ENCODE assay signal across 26 cellular contexts in genomic region chr1:205675247-205675646, GRCh38. TPM values are rescaled to one million over a fixed set of nuclear protein-coding genes. Genes with fewer than 3 reads are reported as not detected.
DNase-seq lines count a peak whose midpoint lies in the region; ATAC-seq and TF ChIP-seq lines count a peak whose summit lies in the region.
"Had no signal": no experiment of that assay in that cellular context is flagged by ENCODE, and none has a peak within 500 bp of the region (broad histone marks: within the 10 kb centered on the region; RNA-seq: fewer than 3 reads in every experiment).

No MANE protein-coding gene starts in this region.

- TF ChIP-seq CTCF in activated B cell treated with CpG ODN at 0.5 μM for 24 hours (IDR thresholded peaks at IDR 0.05) (no peak), progenitor cell of endocrine pancreas (IDR thresholded peaks at IDR 0.05; ENCODE audit: unreplicated experiment) (no peak), left ventricle myocardium inferior (IDR thresholded peaks at IDR 0.05; ENCODE audit: borderline replicate concordance) (no peak), natural killer cell (IDR thresholded peaks at IDR 0.05) (no peak)

- H3K4me1 ChIP-seq in BLaER1, result peaks cover 53% of the 10 kb centered on the region
- H3K4me1 ChIP-seq in iPS-15b (ENCODE audit: control insufficient read depth, insufficient read depth, low read length), result peaks cover 32% of the 10 kb centered on the region
- H3K4me1 ChIP-seq in left ventricle myocardium inferior, result peaks cover 49% of the 10 kb centered on the region

- CTCF ChIA-PET in activated B cell treated with CpG ODN at 0.5 μM for 24 hours (lab: Charles Lee), result interaction anchor here (5.0 kb wide), 1 partner anchor 16 kb away, joined by 31 read pairs; no protein-coding TSS in a partner anchor

- peak overlapping the region; percentile 9; the same call in 1 of the 2 replicates for H3K27ac ChIP-seq in BLaER1
- H3K27ac ChIP-seq in left ventricle myocardium inferior (replicated peaks), result no peak overlapping the region
- H3K27ac ChIP-seq: ascending aorta, cardiac muscle cell, neural progenitor cell, SK-N-MC, thyroid gland had no signal

- H3K4me2 ChIP-seq in BLaER1, result no peak overlapping the region
- H3K4me2 ChIP-seq: neural progenitor cell had no signal

- POLR2A ChIA-PET in activated B cell treated with CpG ODN at 0.5 μM for 24 hours (lab: Charles Lee), result no interaction called here

- intact Hi-C loops in activated B cell treated with CpG ODN at 0.5 μM for 24 hours (cut with micrococcal nuclease) (no loop called here), left ventricle myocardium inferior (cut with micrococcal nuclease) (no loop called here), natural killer cell (cut with micrococcal nuclease) (no loop called here)

- no peaks in the 10 kb centered on the region; the same call in 1 of the 2 replicates for H4K20me1 ChIP-seq in BLaER1

- H3K27me3 ChIP-seq in BLaER1, result no peaks in the 10 kb centered on the region
- no peaks in the 10 kb centered on the region for H3K27me3 ChIP-seq in iPS-15b (ENCODE audit: control insufficient read depth, insufficient read depth, low read length)
- peaks cover 9% of the 10 kb centered on the region for H3K27me3 ChIP-seq in left ventricle myocardium inferior (ENCODE audit: low read depth)
- H3K27me3 ChIP-seq: ascending aorta, cardiac muscle cell, thyroid gland had no signal

- in situ Hi-C loops in G401 (cut with HindIII; ENCODE audit: low sequenced_read_pairs), result no loop called here

- DNase-seq in activated B cell treated with CpG ODN at 0.5 μM for 24 hours, result no peak
- DNase-seq in progenitor cell of endocrine pancreas (ENCODE audit: low spot score, unreplicated experiment), result no peak
- DNase-seq in left ventricle myocardium inferior, result no peak
- no peak for DNase-seq in natural killer cell
- no peak for DNase-seq in effector memory CD8-positive, alpha-beta T cell
- no peak for DNase-seq in G401 (ENCODE audit: low spot score)
- DNase-seq: activated CD8-positive, alpha-beta T cell treated with anti-CD3 and anti-CD28 coated beads for 36 hours; activated effector memory CD4-positive, alpha-beta T cell treated with Interleukin-2 at 50 U/mL for 16 hours; activated naive CD8-positive, alpha-beta T cell treated with anti-CD3 and anti-CD28 coated beads for 36 hours; CD4-positive, alpha-beta memory T cell; HCEC 1CT; NCI-H146; NCI-H446 treated with DMSO at 0.1 percent for 48 hours; OCI-M1; stimulated activated naive CD8-positive, alpha-beta T cell treated with anti-CD3 and anti-CD28 coated beads, Interleukin-15, Interleukin-2, amounts not matched to agents 100 U/mL and 50 U/mL, for 24 hours; thyroid gland had no signal

- H3K4me3 ChIP-seq in BLaER1 (no peak overlapping the region), iPS-15b (ENCODE audit: low read depth, low read length) (no peak overlapping the region), left ventricle myocardium inferior (no peak overlapping the region)
- H3K4me3 ChIP-seq: ascending aorta, cardiac muscle cell, mucosa of descending colon, neural progenitor cell, SK-N-MC, thyroid gland had no signal

- H3K27me3 Mint-ChIP-seq in activated B cell treated with CpG ODN at 0.5 μM for 24 hours (peaks cover 2% of the 10 kb centered on the region), progenitor cell of endocrine pancreas (peaks cover 2% of the 10 kb centered on the region), natural killer cell (ENCODE audit: low read depth in 2 of 2) (peaks cover 0 to 7% of the 10 kb centered on the region in 2 donors)
- H3K27me3 Mint-ChIP-seq in effector memory CD8-positive, alpha-beta T cell, result peaks cover 26 to 73% of the 10 kb centered on the region in 2 donors

- H3K9me3 Mint-ChIP-seq in activated B cell treated with CpG ODN at 0.5 μM for 24 hours (no peaks in the 10 kb centered on the region), progenitor cell of endocrine pancreas (ENCODE audit: low read depth) (no peaks in the 10 kb centered on the region), natural killer cell (no peaks in the 10 kb centered on the region)
- no peaks in the 10 kb centered on the region for H3K9me3 Mint-ChIP-seq in effector memory CD8-positive, alpha-beta T cell
- H3K9me3 Mint-ChIP-seq: activated CD8-positive, alpha-beta T cell treated with anti-CD3 and anti-CD28 coated beads for 36 hours; activated naive CD8-positive, alpha-beta T cell treated with anti-CD3 and anti-CD28 coated beads for 36 hours; dendritic cell treated with granulocyte-macrophage colony-stimulating factor and Interleukin-4, amounts not matched to agents 40 ng/mL and 50 ng/mL, for 4 days; neural progenitor cell; T-helper 1 cell treated with Interleukin-12 subunit alpha and Interleukin-12 subunit beta and Interleukin-4 antibody, amounts not matched to agents 30 μg/mL and 1 μg/mL, for 36 hours had no signal

- H3K27ac Mint-ChIP-seq in activated B cell treated with CpG ODN at 0.5 μM for 24 hours (peak overlapping the region; percentile 16), progenitor cell of endocrine pancreas (peak overlapping the region; percentile 81), natural killer cell (no peak overlapping the region)
- H3K27ac Mint-ChIP-seq in effector memory CD8-positive, alpha-beta T cell, result no peak overlapping the region
- H3K27ac Mint-ChIP-seq: activated CD8-positive, alpha-beta T cell treated with anti-CD3 and anti-CD28 coated beads for 36 hours; activated naive CD8-positive, alpha-beta T cell treated with anti-CD3 and anti-CD28 coated beads for 36 hours; dendritic cell treated with granulocyte-macrophage colony-stimulating factor and Interleukin-4, amounts not matched to agents 40 ng/mL and 50 ng/mL, for 4 days; T-helper 1 cell treated with Interleukin-12 subunit alpha and Interleukin-12 subunit beta and Interleukin-4 antibody, amounts not matched to agents 30 μg/mL and 1 μg/mL, for 36 hours had no signal

- H3K4me3 Mint-ChIP-seq in activated B cell treated with CpG ODN at 0.5 μM for 24 hours, result no peak overlapping the region
- no peak overlapping the region for H3K4me3 Mint-ChIP-seq in progenitor cell of endocrine pancreas (ENCODE audit: low read depth)
- no peak overlapping the region for H3K4me3 Mint-ChIP-seq in natural killer cell
- no peak overlapping the region for H3K4me3 Mint-ChIP-seq in effector memory CD8-positive, alpha-beta T cell
- H3K4me3 Mint-ChIP-seq: activated CD8-positive, alpha-beta T cell treated with anti-CD3 and anti-CD28 coated beads for 36 hours; activated naive CD8-positive, alpha-beta T cell treated with anti-CD3 and anti-CD28 coated beads for 36 hours; CD4-positive, alpha-beta memory T cell; dendritic cell treated with granulocyte-macrophage colony-stimulating factor and Interleukin-4, amounts not matched to agents 40 ng/mL and 50 ng/mL, for 4 days; neural progenitor cell; T-helper 1 cell treated with Interleukin-12 subunit alpha and Interleukin-12 subunit beta and Interleukin-4 antibody, amounts not matched to agents 30 μg/mL and 1 μg/mL, for 36 hours had no signal

- H3K36me3 Mint-ChIP-seq in activated B cell treated with CpG ODN at 0.5 μM for 24 hours (ENCODE audit: low read depth), result no peaks in the 10 kb centered on the region
- no peaks in the 10 kb centered on the region for H3K36me3 Mint-ChIP-seq in progenitor cell of endocrine pancreas (ENCODE audit: insufficient read depth)
- H3K36me3 Mint-ChIP-seq in natural killer cell, result no peaks in the 10 kb centered on the region
- peaks cover 12% of the 10 kb centered on the region for H3K36me3 Mint-ChIP-seq in effector memory CD8-positive, alpha-beta T cell (ENCODE audit: insufficient read depth)
- H3K36me3 Mint-ChIP-seq: activated naive CD8-positive, alpha-beta T cell treated with anti-CD3 and anti-CD28 coated beads for 36 hours; CD4-positive, alpha-beta memory T cell; neural progenitor cell had no signal

- ATAC-seq in activated B cell treated with CpG ODN at 0.5 μM for 24 hours (ENCODE audit: low read depth), result no peak
- no peak for ATAC-seq in natural killer cell
- ATAC-seq in effector memory CD8-positive, alpha-beta T cell (replicated peaks), result no peak
- ATAC-seq: activated CD8-positive, alpha-beta T cell treated with anti-CD3 and anti-CD28 coated beads for 36 hours; sciatic nerve; stimulated activated naive CD8-positive, alpha-beta T cell treated with anti-CD3 and anti-CD28 coated beads, Interleukin-15, Interleukin-2, amounts not matched to agents 100 U/mL and 50 U/mL, for 24 hours had no signal

- H3K4me1 Mint-ChIP-seq in activated B cell treated with CpG ODN at 0.5 μM for 24 hours (peaks cover 44% of the 10 kb centered on the region), progenitor cell of endocrine pancreas (ENCODE audit: low read depth) (peaks cover 48% of the 10 kb centered on the region), natural killer cell (peaks cover 8 to 19% of the 10 kb centered on the region in 2 donors)
- H3K4me1 Mint-ChIP-seq in effector memory CD8-positive, alpha-beta T cell (ENCODE audit: low read depth in 2 of 2), result peaks cover 9 to 10% of the 10 kb centered on the region in 2 donors

- H3K36me3 ChIP-seq in BLaER1 (no peaks in the 10 kb centered on the region), iPS-15b (ENCODE audit: control insufficient read depth, insufficient read depth, low read length) (no peaks in the 10 kb centered on the region), left ventricle myocardium inferior (no peaks in the 10 kb centered on the region)
- H3K36me3 ChIP-seq: ascending aorta, cardiac muscle cell, neural progenitor cell, thyroid gland had no signal

- H3K9ac ChIP-seq in BLaER1 (no peak overlapping the region), iPS-15b (ENCODE audit: low read depth, low read length) (peak overlapping the region; percentile 38)
- H3K9ac ChIP-seq: neural progenitor cell had no signal

- H3K9me3 ChIP-seq in BLaER1 (no peaks in the 10 kb centered on the region), iPS-15b (ENCODE audit: control insufficient read depth, insufficient read depth, low read length) (no peaks in the 10 kb centered on the region), left ventricle myocardium inferior (replicated peaks) (no peaks in the 10 kb centered on the region)
- H3K9me3 ChIP-seq: ascending aorta, mucosa of descending colon, thyroid gland had no signal

RNA-seq across cellular contexts. Expression of gene SLC45A3, which starts 5.1 kb away (rescaled TPM):
- total RNA-seq in activated B cell treated with CpG ODN at 0.5 μM for 24 hours (6.9 and 7.4 TPM in 2 replicates), progenitor cell of endocrine pancreas (8.4 and 8.6 TPM in 2 replicates), left ventricle myocardium inferior (5.2 TPM), natural killer cell (10 to 100 TPM in 1 of 3 donors, 1 to 10 TPM in 1, under 1 TPM in 1; 0.31 to 28.8 (median 1.8) TPM)
- total RNA-seq in G401 (2014; rRNA removed; shearing (Covaris generic)), result 4.4 and 5.4 TPM in 2 replicates

RNA-seq across cellular contexts. Expression of gene ELK4, which starts 43.4 kb away (rescaled TPM):
- total RNA-seq in activated B cell treated with CpG ODN at 0.5 μM for 24 hours, result 130 and 141 TPM in 2 replicates
- total RNA-seq in progenitor cell of endocrine pancreas, result 25.7 and 30.2 TPM in 2 replicates
- total RNA-seq in left ventricle myocardium inferior, result 36.3 TPM
- total RNA-seq in natural killer cell, result 100 to 1,000 TPM; 107 to 155 (median 139) TPM
- total RNA-seq in G401 (2014; rRNA removed; shearing (Covaris generic)), result 4.6 and 5.1 TPM in 2 replicates

Comparison
In these comparisons a context has a peak if more than half of its experiments do, and no peak if none do; other contexts are left out.
1. H3K27ac Mint-ChIP-seq: peak in activated B cell treated with CpG ODN at 0.5 μM for 24 hours (single experiment) and progenitor cell of endocrine pancreas (single experiment); none in natural killer cell (0 of 2) and effector memory CD8-positive, alpha-beta T cell (0 of 2).